In the genomic region with DNA sequence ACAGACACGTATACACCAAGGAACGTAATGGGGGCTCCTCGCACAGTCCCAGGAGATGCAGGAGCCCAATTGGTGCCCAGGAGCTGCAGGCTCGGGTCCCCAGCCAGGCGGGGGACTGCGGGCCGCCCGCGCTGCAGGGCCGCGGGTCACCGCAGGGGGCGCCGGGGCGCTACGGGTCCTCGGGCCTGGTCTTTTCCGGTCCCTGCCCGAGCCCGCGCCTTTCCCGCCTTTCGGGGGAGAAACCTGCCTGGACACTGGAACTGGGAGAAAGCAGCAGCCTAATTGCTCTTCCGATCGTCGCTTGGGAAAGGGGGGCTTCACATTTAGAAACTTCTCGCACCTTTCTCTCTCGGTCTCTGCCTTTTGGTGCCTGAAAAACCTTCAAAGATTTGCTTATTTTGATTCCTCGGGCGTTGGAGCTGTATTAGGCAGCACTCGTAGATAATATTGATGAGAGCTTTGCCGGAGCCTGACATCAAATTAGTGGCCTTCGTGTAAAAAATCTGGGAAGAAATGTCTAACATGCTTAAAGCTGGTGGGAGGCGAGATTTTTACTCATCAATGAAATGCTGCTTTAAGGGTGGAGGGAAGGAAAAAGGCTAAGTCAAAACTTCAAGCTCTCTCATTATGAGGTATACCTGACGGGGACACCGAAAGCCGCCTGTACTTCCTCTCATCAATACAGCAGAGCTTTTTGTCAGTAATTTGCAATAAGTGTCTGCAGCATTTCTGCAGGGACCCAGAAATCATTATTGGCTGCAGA, we compare ENCODE assay signal across 1 cellular context.
TF ChIP-seq lines count a peak whose summit lies in the region.

No MANE protein-coding gene starts in this region.

TF ChIP-seq in H1, 55 proteins besides CTCF, POLR2A, EP300 and RAD21 (continued from another document):
- TF ChIP-seq, protein P1, sequence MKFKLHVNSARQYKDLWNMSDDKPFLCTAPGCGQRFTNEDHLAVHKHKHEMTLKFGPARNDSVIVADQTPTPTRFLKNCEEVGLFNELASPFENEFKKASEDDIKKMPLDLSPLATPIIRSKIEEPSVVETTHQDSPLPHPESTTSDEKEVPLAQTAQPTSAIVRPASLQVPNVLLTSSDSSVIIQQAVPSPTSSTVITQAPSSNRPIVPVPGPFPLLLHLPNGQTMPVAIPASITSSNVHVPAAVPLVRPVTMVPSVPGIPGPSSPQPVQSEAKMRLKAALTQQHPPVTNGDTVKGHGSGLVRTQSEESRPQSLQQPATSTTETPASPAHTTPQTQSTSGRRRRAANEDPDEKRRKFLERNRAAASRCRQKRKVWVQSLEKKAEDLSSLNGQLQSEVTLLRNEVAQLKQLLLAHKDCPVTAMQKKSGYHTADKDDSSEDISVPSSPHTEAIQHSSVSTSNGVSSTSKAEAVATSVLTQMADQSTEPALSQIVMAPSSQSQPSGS (IDR thresholded peaks at IDR 0.05; ENCODE audit: low read length), result no peak
- TF ChIP-seq SUZ12 (IDR thresholded peaks at IDR 0.05; ENCODE audit: low read length), result no peak
- TF ChIP-seq KDM4A (IDR thresholded peaks at IDR 0.05; ENCODE audit: low read depth, low read length, severe bottlenecking), result no peak
- TF ChIP-seq SP1 (IDR thresholded peaks at IDR 0.05; ENCODE audit: low read depth, low read length), result no peak
- no peak for TF ChIP-seq HDAC2 (IDR thresholded peaks at IDR 0.05; ENCODE audit: borderline replicate concordance in 1 of 2, low read depth in 2 of 2, low read length in 2 of 2)
- no peak for TF ChIP-seq SIRT6 (IDR thresholded peaks at IDR 0.05; ENCODE audit: low read length)
- no peak for TF ChIP-seq FOSL1 (IDR thresholded peaks at IDR 0.05; ENCODE audit: insufficient read depth, low read depth, low read length)
- no peak for TF ChIP-seq CHD2 (IDR thresholded peaks at IDR 0.05; ENCODE audit: low read length)
- no peak for TF ChIP-seq TBP (IDR thresholded peaks at IDR 0.05; ENCODE audit: low read depth, low read length)
- no peak for TF ChIP-seq PHF8 (conservative IDR thresholded peaks at IDR 0.05; ENCODE audit: low read depth, low read length)
- no peak; the same call in 1 of the 2 replicates for TF ChIP-seq CBX8 (IDR thresholded peaks at IDR 0.05; ENCODE audit: borderline replicate concordance, low read depth, low read length)
- peak; percentile 6 for TF ChIP-seq NANOG (IDR thresholded peaks at IDR 0.05; ENCODE audit: insufficient read depth, low read depth, low read length, poor library complexity, severe bottlenecking)
- no peak for TF ChIP-seq RXRA (IDR thresholded peaks at IDR 0.05; ENCODE audit: insufficient read depth, low read depth, low read length)
- TF ChIP-seq MAFK (IDR thresholded peaks at IDR 0.05; ENCODE audit: low read depth, low read length), result no peak
- no peak for TF ChIP-seq ZNF274 (IDR thresholded peaks at IDR 0.05; ENCODE audit: borderline replicate concordance, extremely low read depth, low read length)
- TF ChIP-seq, protein P2, sequence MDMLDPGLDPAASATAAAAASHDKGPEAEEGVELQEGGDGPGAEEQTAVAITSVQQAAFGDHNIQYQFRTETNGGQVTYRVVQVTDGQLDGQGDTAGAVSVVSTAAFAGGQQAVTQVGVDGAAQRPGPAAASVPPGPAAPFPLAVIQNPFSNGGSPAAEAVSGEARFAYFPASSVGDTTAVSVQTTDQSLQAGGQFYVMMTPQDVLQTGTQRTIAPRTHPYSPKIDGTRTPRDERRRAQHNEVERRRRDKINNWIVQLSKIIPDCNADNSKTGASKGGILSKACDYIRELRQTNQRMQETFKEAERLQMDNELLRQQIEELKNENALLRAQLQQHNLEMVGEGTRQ (IDR thresholded peaks at IDR 0.05; ENCODE audit: low read length), result no peak
- TF ChIP-seq BRCA1 (IDR thresholded peaks at IDR 0.05; ENCODE audit: low read depth, low read length), result no peak
- TF ChIP-seq POU5F1 (IDR thresholded peaks at IDR 0.05; ENCODE audit: low read depth, low read length), result no peak
- TF ChIP-seq SP4 (IDR thresholded peaks at IDR 0.05; ENCODE audit: low read length), result no peak
- no peak for TF ChIP-seq BACH1 (IDR thresholded peaks at IDR 0.05; ENCODE audit: low read length)
- TF ChIP-seq ASH2L (IDR thresholded peaks at IDR 0.05; ENCODE audit: low read length), result no peak
- no peak for TF ChIP-seq KDM1A (IDR thresholded peaks at IDR 0.05; ENCODE audit: borderline replicate concordance, low read length)
- TF ChIP-seq EGR1 (IDR thresholded peaks at IDR 0.05; ENCODE audit: borderline replicate concordance, low read depth, low read length), result peak; percentile 17; the same call in 1 of the 2 replicates
- TF ChIP-seq CREB1 (IDR thresholded peaks at IDR 0.05), result no peak
- no peak for TF ChIP-seq TEAD4 (IDR thresholded peaks at IDR 0.05; ENCODE audit: low read depth, low read length)
- no peak for TF ChIP-seq BCL11A (IDR thresholded peaks at IDR 0.05; ENCODE audit: low read depth in 2 of 2, low read length in 2 of 2)
- TF ChIP-seq HDAC6 (IDR thresholded peaks at IDR 0.05; ENCODE audit: low read depth, low read length), result no peak
- no peak for TF ChIP-seq SP2 (IDR thresholded peaks at IDR 0.05; ENCODE audit: low read length)
- TF ChIP-seq TCF12 (IDR thresholded peaks at IDR 0.05; ENCODE audit: low read depth, low read length), result no peak
- no peak for TF ChIP-seq EZH2 (IDR thresholded peaks at IDR 0.05; ENCODE audit: low read depth, low read length, severe bottlenecking)
- peak; percentile 45 for TF ChIP-seq CTBP2 (IDR thresholded peaks at IDR 0.05; ENCODE audit: borderline replicate concordance, insufficient read depth, insufficient read length, low read length)
- no peak for TF ChIP-seq JUND (IDR thresholded peaks at IDR 0.05; ENCODE audit: low read length)
- TF ChIP-seq SRF (IDR thresholded peaks at IDR 0.05; ENCODE audit: low read depth, low read length), result no peak
- no peak for TF ChIP-seq TAF1 (IDR thresholded peaks at IDR 0.05; ENCODE audit: low read depth, low read length)
- TF ChIP-seq, protein P3, sequence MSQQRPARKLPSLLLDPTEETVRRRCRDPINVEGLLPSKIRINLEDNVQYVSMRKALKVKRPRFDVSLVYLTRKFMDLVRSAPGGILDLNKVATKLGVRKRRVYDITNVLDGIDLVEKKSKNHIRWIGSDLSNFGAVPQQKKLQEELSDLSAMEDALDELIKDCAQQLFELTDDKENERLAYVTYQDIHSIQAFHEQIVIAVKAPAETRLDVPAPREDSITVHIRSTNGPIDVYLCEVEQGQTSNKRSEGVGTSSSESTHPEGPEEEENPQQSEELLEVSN (IDR thresholded peaks at IDR 0.05), result peak; percentile 97
